1 cellular context compared by ENCODE assay signal in the genomic region with DNA sequence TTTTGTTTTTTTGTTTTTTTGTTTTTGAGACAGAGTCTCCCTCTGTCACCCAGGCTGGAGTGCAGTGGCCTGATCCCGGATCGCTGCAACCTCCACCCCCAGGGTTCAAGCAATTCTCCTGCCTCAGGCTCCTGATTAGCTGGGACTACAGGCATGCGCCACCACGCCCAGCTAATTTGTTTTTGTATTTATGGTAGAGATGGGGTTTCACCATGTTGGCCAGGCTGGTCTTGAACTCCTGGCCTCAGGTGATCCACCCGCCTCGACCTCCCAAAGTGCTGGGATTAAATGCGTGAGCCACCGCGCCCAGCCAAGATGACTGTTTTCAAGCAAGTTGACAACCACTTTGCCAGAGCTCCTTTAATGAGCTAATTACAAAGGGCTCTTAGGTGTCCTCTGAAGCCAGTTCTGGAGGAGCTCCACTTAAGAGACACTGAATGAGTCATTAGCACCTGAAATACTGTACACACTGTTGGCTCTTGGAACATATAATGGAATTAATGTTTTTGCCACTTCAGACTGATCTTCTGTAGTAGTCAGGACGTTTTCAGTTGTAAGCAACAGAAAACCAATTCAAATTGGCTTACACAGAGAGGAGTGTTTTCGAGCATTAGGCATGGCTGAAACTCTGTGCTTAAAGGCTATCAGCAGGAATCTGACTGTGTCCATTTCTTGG.
TF ChIP-seq lines count a peak whose summit lies in the region.

No MANE protein-coding gene starts in this region.

TF ChIP-seq in GM23338, 12 proteins besides CTCF, POLR2A, EP300 and RAD21 (continued from another document):
- TF ChIP-seq ZNF114 (CRISPR knock-in tag; IDR thresholded peaks at IDR 0.05): no peak
